In genomic region chr14:59438148-59438766, GRCh38 we compare ENCODE assay signal across 2 cellular contexts.
TF ChIP-seq lines count a peak whose summit lies in the region.

No MANE protein-coding gene starts in this region.

TF ChIP-seq in IMR-90, 13 proteins besides CTCF, POLR2A, EP300 and RAD21:
- TF ChIP-seq MXI1 (IDR thresholded peaks at IDR 0.05; ENCODE audit: borderline replicate concordance, low read depth, low read length) (no peak), RFX5 (IDR thresholded peaks at IDR 0.05; ENCODE audit: low read depth, low read length) (no peak), MAZ (IDR thresholded peaks at IDR 0.05; ENCODE audit: borderline replicate concordance, low read depth, low read length) (no peak), MAFK (IDR thresholded peaks at IDR 0.05; ENCODE audit: low read depth, low read length) (no peak), FOS (IDR thresholded peaks at IDR 0.05; ENCODE audit: low read depth, low read length) (peak; percentile 16; the same call in 1 of the 2 replicates)

TF ChIP-seq in GM12878, 131 proteins besides CTCF, POLR2A, EP300 and RAD21:
- no peak for TF ChIP-seq ZZZ3 (IDR thresholded peaks at IDR 0.05; ENCODE audit: control insufficient read depth, insufficient read length, low read depth)
- TF ChIP-seq NR2F1 (conservative IDR thresholded peaks at IDR 0.05): no peak
- 0 out of 2 replicates have a peak, but pooled peaks have one; percentile 15 for TF ChIP-seq RELB (IDR thresholded peaks at IDR 0.05; ENCODE audit: low read depth)
- TF ChIP-seq NRF1 (conservative IDR thresholded peaks at IDR 0.05; ENCODE audit: low read depth, low read length): no peak
